Comparison of ENCODE assay signal across 9 cellular contexts in genomic region chr3:9179826-9180763, GRCh38.
DNase-seq lines count a peak whose midpoint lies in the region; ATAC-seq and TF ChIP-seq lines count a peak whose summit lies in the region.
"Had no signal": no experiment of that assay in that cellular context is flagged by ENCODE, and none has a peak within 500 bp of the region (broad histone marks: within the 10 kb centered on the region; RNA-seq: fewer than 3 reads in every experiment).

No MANE protein-coding gene starts in this region.

- DNase-seq in DND-41 (peak; percentile 41), glutamatergic neuron (no peak), NK-92 (lab: John Stamatoyannopoulos, UW; ENCODE audit: unreplicated experiment) (no peak), WERI-Rb-1 (no peak), DMS114 treated with DMSO at 0.1 percent for 48 hours (lab: John Stamatoyannopoulos, UW; ENCODE audit: unreplicated experiment) (no peak)

- no peak overlapping the region for H2AFZ ChIP-seq in DND-41 (ENCODE audit: low read depth, low read length)

- H3K27ac ChIP-seq in DND-41 (ENCODE audit: low read length) (no peak overlapping the region), KOPT-K1 (ENCODE audit: low read depth, low read length, poor library complexity, severe bottlenecking) (peak overlapping the region; percentile 62), WERI-Rb-1 (no peak overlapping the region)

- peaks cover 13% of the 10 kb centered on the region for H3K9me3 Mint-ChIP-seq in glutamatergic neuron (ENCODE audit: unreplicated experiment)

- ATAC-seq in DND-41 (ENCODE audit: insufficient read depth, low read depth) (peak; percentile 87), GM19463 (IDR thresholded peaks at IDR 0.05; ENCODE audit: unreplicated experiment) (peak; percentile 85), HG03135 (IDR thresholded peaks at IDR 0.05; ENCODE audit: unreplicated experiment) (no peak)

- no peaks in the 10 kb centered on the region for H3K79me2 ChIP-seq in DND-41 (ENCODE audit: insufficient read depth, low read length)

- H3K9me3 ChIP-seq in DND-41 (ENCODE audit: insufficient read depth, low read length, severe bottlenecking) (no peaks in the 10 kb centered on the region), KOPT-K1 (ENCODE audit: insufficient read depth, low read length, poor library complexity, severe bottlenecking) (peaks cover 4% of the 10 kb centered on the region), WERI-Rb-1 (ENCODE audit: severe bottlenecking) (no peaks in the 10 kb centered on the region)

- H3K4me1 ChIP-seq in DND-41 (ENCODE audit: insufficient read depth, low read length) = peaks cover 8% of the 10 kb centered on the region

- peaks cover 13% of the 10 kb centered on the region for H3K27me3 Mint-ChIP-seq in glutamatergic neuron (ENCODE audit: unreplicated experiment)

- no peak overlapping the region for H3K4me3 ChIP-seq in DND-41 (ENCODE audit: low read depth in 1 of 2, low read length in 2 of 2)
- H3K4me3 ChIP-seq in WERI-Rb-1 (ENCODE audit: low read depth, low read length) = no peak overlapping the region
- H3K4me3 ChIP-seq: lung had no signal

- TF ChIP-seq CTCF in DND-41 (IDR thresholded peaks at IDR 0.05; ENCODE audit: borderline replicate concordance, extremely low read depth, low read length, poor library complexity, severe bottlenecking) (no peak), glutamatergic neuron (IDR thresholded peaks at IDR 0.05; ENCODE audit: partially characterized antibody, unreplicated experiment) (no peak), WERI-Rb-1 (IDR thresholded peaks at IDR 0.05; ENCODE audit: low read depth, low read length) (no peak)

- H3K9ac ChIP-seq in DND-41 (ENCODE audit: low read depth, low read length) = no peak overlapping the region

- H4K20me1 ChIP-seq in DND-41 (ENCODE audit: insufficient read depth, low read length) = no peaks in the 10 kb centered on the region

- peak overlapping the region; percentile 67 for H3K27ac Mint-ChIP-seq in glutamatergic neuron (ENCODE audit: unreplicated experiment)

- no peaks in the 10 kb centered on the region for H3K36me3 Mint-ChIP-seq in glutamatergic neuron (ENCODE audit: unreplicated experiment)

- peaks cover 55% of the 10 kb centered on the region for H3K4me1 Mint-ChIP-seq in glutamatergic neuron (ENCODE audit: low read depth, unreplicated experiment)

- no peaks in the 10 kb centered on the region for H3K36me3 ChIP-seq in DND-41 (ENCODE audit: insufficient read depth, low read length)
- H3K36me3 ChIP-seq in KOPT-K1 (ENCODE audit: insufficient read depth, low read length) = no peaks in the 10 kb centered on the region
- no peaks in the 10 kb centered on the region for H3K36me3 ChIP-seq in WERI-Rb-1

- H3K4me3 Mint-ChIP-seq in glutamatergic neuron (ENCODE audit: unreplicated experiment) = peak overlapping the region; percentile 52

- no peaks in the 10 kb centered on the region for H3K27me3 ChIP-seq in DND-41 (ENCODE audit: insufficient read depth, low read length, poor library complexity)
- no peaks in the 10 kb centered on the region for H3K27me3 ChIP-seq in WERI-Rb-1 (ENCODE audit: insufficient read depth, low read depth, severe bottlenecking)

- no peak overlapping the region for H3K4me2 ChIP-seq in DND-41 (ENCODE audit: insufficient read depth, low read length)
